Comparison of ENCODE assay signal across 10 cellular contexts in the genomic region with DNA sequence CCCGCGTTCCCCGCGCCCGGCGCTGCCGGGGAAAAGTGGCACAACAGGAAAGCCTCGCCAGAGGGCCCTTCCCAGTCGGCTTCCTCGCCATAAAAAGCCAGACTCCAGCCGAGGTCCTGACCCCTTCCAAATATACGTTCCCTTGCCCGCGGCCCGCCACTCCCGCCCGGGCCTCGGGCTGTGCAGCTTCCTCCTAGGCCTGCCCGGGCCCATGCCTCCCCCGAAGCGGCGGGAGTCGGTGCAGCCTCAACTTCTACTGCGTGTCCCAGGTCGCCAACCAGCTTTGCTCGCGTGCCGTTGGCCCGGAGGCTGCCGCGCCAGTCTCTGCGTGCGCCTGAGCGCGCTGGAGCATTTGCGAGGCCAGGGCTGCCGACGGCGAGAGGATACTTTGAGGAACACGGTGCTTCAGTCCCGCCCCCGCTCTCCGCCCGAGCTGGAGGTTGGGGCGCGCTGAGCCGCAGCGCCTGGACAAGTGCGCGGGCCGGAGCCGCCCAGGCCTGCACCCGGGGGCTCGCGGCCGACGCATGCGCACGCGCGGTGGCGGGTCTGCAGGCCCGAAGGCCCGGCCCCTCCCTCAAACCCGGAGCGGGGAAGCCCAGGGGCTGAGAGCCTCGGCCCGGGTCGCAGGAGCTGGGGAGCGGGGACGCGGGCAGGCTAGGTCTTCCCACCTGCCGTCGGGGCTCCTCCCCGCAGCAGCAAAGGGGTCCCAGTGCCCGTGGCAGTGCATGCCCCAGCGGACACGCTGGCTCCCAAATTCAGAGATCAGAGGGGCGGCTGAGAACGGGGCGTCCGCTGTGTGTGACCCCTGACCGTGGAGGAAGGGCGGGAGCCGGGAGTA. TPM values are rescaled to one million over a fixed set of nuclear protein-coding genes. Genes with fewer than 3 reads are reported as not detected.
DNase-seq lines count a peak whose midpoint lies in the region; ATAC-seq and TF ChIP-seq lines count a peak whose summit lies in the region.
"Had no signal": no experiment of that assay in that cellular context is flagged by ENCODE, and none has a peak within 500 bp of the region (broad histone marks: within the 10 kb centered on the region; RNA-seq: fewer than 3 reads in every experiment).

No MANE protein-coding gene starts in this region.

- intact Hi-C loops in heart left ventricle (cut with DNase I) = loop anchor here in 2 of 10 donors (10.0 kb wide), 2 partner anchors 205 to 215 kb away; no protein-coding TSS in a partner anchor
- intact Hi-C loops in upper lobe of right lung (cut with DNase I) = no loop called here

- no peak overlapping the region for H3K9ac ChIP-seq in neural progenitor cell

- H3K36me3 ChIP-seq in heart left ventricle (no peaks in the 10 kb centered on the region), right atrium auricular region (no peaks in the 10 kb centered on the region), neural progenitor cell (no peaks in the 10 kb centered on the region), upper lobe of right lung (no peaks in the 10 kb centered on the region)

- ATAC-seq in heart left ventricle (peak in 2 of 4 donors; percentile 4 to 33), upper lobe of right lung (peak; percentile 48), HG03095 (IDR thresholded peaks at IDR 0.05; ENCODE audit: unreplicated experiment) (no peak)
- ATAC-seq: activated CD4-positive, CD25-positive, alpha-beta regulatory T cell treated with anti-CD3 and anti-CD28 coated beads, Interleukin-2, amount 50 U/mL, for 24 hours had no signal

- no peak overlapping the region for H3K27ac Mint-ChIP-seq in neural progenitor cell

- H3K4me3 ChIP-seq in heart left ventricle (peak overlapping the region in 11 of 12 donors; percentile 15 to 47 (median 35)), right atrium auricular region (peak overlapping the region in 1 of 2 donors; percentile 31), fibroblast of the aortic adventitia (ENCODE audit: low read depth, low read length) (peak overlapping the region; percentile 40), neural progenitor cell (peak overlapping the region; percentile 34), upper lobe of right lung (peak overlapping the region; percentile 12)

- peaks cover 94% of the 10 kb centered on the region for H4K20me1 ChIP-seq in neural progenitor cell (ENCODE audit: low read depth)

- H3K27me3 ChIP-seq in heart left ventricle = peaks cover 0 to 81% (median 32%) of the 10 kb centered on the region in 9 donors
- peaks cover 0 to 22% of the 10 kb centered on the region in 2 donors for H3K27me3 ChIP-seq in right atrium auricular region
- peaks cover 100% of the 10 kb centered on the region for H3K27me3 ChIP-seq in neural progenitor cell
- peaks cover 88% of the 10 kb centered on the region for H3K27me3 ChIP-seq in upper lobe of right lung

- TF ChIP-seq POLR2A in heart left ventricle (IDR thresholded peaks at IDR 0.05) = no peak

- DNase-seq in heart left ventricle (peak in 2 of 5 donors; percentile 37 to 46), right atrium auricular region (ENCODE audit: low spot score) (no peak), fibroblast of the aortic adventitia (ENCODE audit: low read depth) (peak; percentile 47), neural progenitor cell (ENCODE audit: low spot score) (peak; percentile 77), upper lobe of right lung (peak; percentile 72), DMS 273 (lab: John Stamatoyannopoulos, UW; ENCODE audit: unreplicated experiment) (no peak), HPDE6-E6E7 (ENCODE audit: extremely low spot score) (no peak)
- DNase-seq: NCI-H774 had no signal

- peak overlapping the region; percentile 83 for H2AFZ ChIP-seq in neural progenitor cell (replicated peaks)

- WGBS in heart left ventricle, 4 donors = 10 to 28% (median 20%) methylated on average over 32 to 85 of the region's 85 CpGs

- no peaks in the 10 kb centered on the region for H3K79me2 ChIP-seq in neural progenitor cell (ENCODE audit: low read depth)

- H3K36me3 Mint-ChIP-seq in neural progenitor cell = no peaks in the 10 kb centered on the region

- H3K4me2 ChIP-seq in neural progenitor cell = peak overlapping the region; percentile 74

- H3K27me3 Mint-ChIP-seq in neural progenitor cell (ENCODE audit: insufficient read depth, low read depth) = peaks cover 70% of the 10 kb centered on the region

- H3K4me1 Mint-ChIP-seq in neural progenitor cell = peaks cover 3% of the 10 kb centered on the region

- H3K9me3 Mint-ChIP-seq in neural progenitor cell = no peaks in the 10 kb centered on the region

- TF ChIP-seq CTCF in heart left ventricle (IDR thresholded peaks at IDR 0.05) (no peak), right atrium auricular region (IDR thresholded peaks at IDR 0.05) (no peak), fibroblast of the aortic adventitia (IDR thresholded peaks at IDR 0.05; ENCODE audit: insufficient read depth, low read length) (no peak), neural progenitor cell (IDR thresholded peaks at IDR 0.05) (no peak), upper lobe of right lung (IDR thresholded peaks at IDR 0.05) (no peak)

- H3K4me1 ChIP-seq in heart left ventricle (peaks cover 0 to 25% (median 9%) of the 10 kb centered on the region in 12 donors), right atrium auricular region (peaks cover 0 to 21% of the 10 kb centered on the region in 2 donors), neural progenitor cell (peaks cover 15% of the 10 kb centered on the region), upper lobe of right lung (peaks cover 4% of the 10 kb centered on the region)

- H3K9me3 ChIP-seq in heart left ventricle = no peaks in the 10 kb centered on the region
- no peaks in the 10 kb centered on the region for H3K9me3 ChIP-seq in right atrium auricular region
- no peaks in the 10 kb centered on the region for H3K9me3 ChIP-seq in neural progenitor cell (ENCODE audit: low read depth)
- no peaks in the 10 kb centered on the region for H3K9me3 ChIP-seq in upper lobe of right lung

- peaks cover 31% of the 10 kb centered on the region for H3F3A ChIP-seq in neural progenitor cell (ENCODE audit: low read depth)

- peak overlapping the region; percentile 63 for H3K4me3 Mint-ChIP-seq in neural progenitor cell

- peak overlapping the region in 4 of 12 donors; percentile 17 to 32 (median 24) for H3K27ac ChIP-seq in heart left ventricle
- no peak overlapping the region for H3K27ac ChIP-seq in right atrium auricular region
- no peak overlapping the region for H3K27ac ChIP-seq in neural progenitor cell
- H3K27ac ChIP-seq in upper lobe of right lung = no peak overlapping the region

RNA-seq across cellular contexts. Expression of a gene that starts 10.2 kb away (rescaled TPM):
- 1 to 10 TPM; 1.8 to 6.3 (median 3.5) TPM for total RNA-seq in heart left ventricle
- 1 to 10 TPM; 2.1 to 2.9 TPM for polyA plus RNA-seq in heart left ventricle
- 10 to 100 TPM; 13.5 to 23.6 TPM for total RNA-seq in right atrium auricular region
- 4.4 and 15.7 TPM in 2 replicates for total RNA-seq in fibroblast of the aortic adventitia (ENCODE audit: low replicate concordance)
- total RNA-seq in neural progenitor cell (ENCODE audit: low replicate concordance) = 0.09 and 0.45 TPM in 2 replicates
- total RNA-seq in upper lobe of right lung = 4.9 TPM

Comparison
In these comparisons a context has a peak if more than half of its experiments do, and no peak if none do; other contexts are left out.
1. DNase-seq: peak in fibroblast of the aortic adventitia (single experiment), neural progenitor cell (single experiment) and upper lobe of right lung (single experiment); none in right atrium auricular region (single experiment), DMS 273 (single experiment) and HPDE6-E6E7 (single experiment).